In genomic region chrX:118864063-118864630, GRCh38 we compare ENCODE assay signal across 24 cellular contexts. TPM values are rescaled to one million over a fixed set of nuclear protein-coding genes. Genes with fewer than 3 reads are reported as not detected.
"Had no signal": no experiment of that assay in that cellular context is flagged by ENCODE, and none has a peak within 500 bp of the region (broad histone marks: within the 10 kb centered on the region; RNA-seq: fewer than 3 reads in every experiment).

No MANE protein-coding gene starts in this region.

- ATAC-seq: activated CD8-positive, alpha-beta memory T cell treated with anti-CD3 and anti-CD28 coated beads, Interleukin-2, amount 10 ng/mL, durations not matched to agents 7 days and 5 days; T-helper 17 cell had no signal

- DNase-seq: activated B cell treated with CpG ODN at 0.5 μM for 24 hours; activated CD4-positive, alpha-beta T cell treated with anti-CD3 and anti-CD28 coated beads for 1 hour; activated CD4-positive, alpha-beta T cell treated with anti-CD3 and anti-CD28 coated beads, Interleukin-2, amount 10 ng/mL, durations not matched to agents 24 days and 14 days; activated CD4-positive, alpha-beta T cell treated with anti-CD3 and anti-CD28 coated beads, Interleukin-2, amount 50 U/mL, for 48 hours; activated CD8-positive, alpha-beta memory T cell treated with anti-CD3 and anti-CD28 coated beads, Interleukin-2, amount 10 ng/mL, durations not matched to agents 7 days and 5 days; activated effector memory CD4-positive, alpha-beta T cell treated with Interleukin-2 at 50 U/mL for 16 hours; activated naive CD4-positive, alpha-beta T cell; activated T-cell treated with anti-CD3 and anti-CD28 coated beads, Interleukin-2, amount 50 U/mL, for 24 hours; aorta; MG63; NCI-H1105; NCI-H1436; NCI-H1930; NCI-H2171; NCI-H2227 treated with DMSO at 0.1 percent for 48 hours; NCI-H446 treated with DMSO at 0.1 percent for 48 hours; NCI-H524 treated with DMSO at 0.1 percent for 48 hours; NCI-H774; NK-92 treated with Interleukin-12 subunit alpha and Interleukin-12 subunit beta, amount 100 ng/mL, for 24 hours; SIG-M5; T-helper 17 cell; T-helper 9 cell had no signal

- H3K36me3 ChIP-seq: breast epithelium, MG63 had no signal

- H3K9me3 ChIP-seq: breast epithelium, MG63 had no signal

- H3K4me3 ChIP-seq: breast epithelium, MG63 had no signal

- H3K27ac ChIP-seq: breast epithelium, KMS-11 had no signal

- H3K4me1 ChIP-seq: breast epithelium had no signal

- H3K27me3 ChIP-seq: MG63 had no signal

RNA-seq across cellular contexts. Expression of gene ZCCHC12, which starts 40.5 kb away (rescaled TPM):
- total RNA-seq: activated B cell treated with CpG ODN at 0.5 μM for 24 hours; activated CD4-positive, alpha-beta T cell treated with anti-CD3 and anti-CD28 coated beads, Interleukin-2, amount 10 ng/mL, durations not matched to agents 24 days and 14 days; activated CD8-positive, alpha-beta memory T cell treated with anti-CD3 and anti-CD28 coated beads, Interleukin-2, amount 10 ng/mL, durations not matched to agents 7 days and 5 days; breast epithelium; T-helper 17 cell had no signal
- polyA plus RNA-seq: aorta had no signal
